Comparison of ENCODE assay signal across 23 cellular contexts in the genomic region with DNA sequence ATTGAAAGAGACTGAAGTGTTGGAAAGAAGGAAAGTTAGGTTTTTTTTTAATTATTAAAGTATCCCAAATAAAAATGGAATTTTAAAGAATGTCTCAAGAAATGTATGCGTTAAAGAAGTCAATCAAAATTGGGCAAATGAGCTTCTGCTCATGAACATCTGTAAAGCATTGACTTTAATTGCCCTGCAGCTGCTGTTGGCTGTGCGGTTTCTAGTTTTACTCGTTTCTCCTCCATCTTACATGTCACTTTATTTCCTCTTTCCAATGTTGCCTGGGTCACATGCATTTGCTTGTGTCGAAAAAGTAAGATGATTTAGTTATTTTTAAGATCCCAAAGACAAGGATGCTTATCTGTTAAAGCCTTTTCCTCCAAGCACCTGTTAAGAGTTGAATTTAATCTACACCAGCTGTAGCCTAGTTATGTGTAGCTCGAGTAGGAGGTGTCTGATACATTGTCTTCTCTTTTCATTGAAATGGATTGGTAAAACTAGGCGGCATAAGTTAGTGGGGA.
"Had no signal": no experiment of that assay in that cellular context is flagged by ENCODE, and none has a peak within 500 bp of the region (broad histone marks: within the 10 kb centered on the region; RNA-seq: fewer than 3 reads in every experiment).

No MANE protein-coding gene starts in this region.

- H3K4me3 ChIP-seq: adrenal gland, esophagus squamous epithelium, hepatocyte, lung, tibial artery had no signal

- H3K9me3 ChIP-seq: adrenal gland, esophagus squamous epithelium, tibial artery had no signal

- FAIRE-seq: bronchial epithelial cell, keratinocyte had no signal

- DNase-seq: activated CD4-positive, alpha-beta T cell treated with anti-CD3 and anti-CD28 coated beads for 36 hours; activated CD4-positive, alpha-beta T cell treated with anti-CD3 and anti-CD28 coated beads, Interleukin-2, amount 50 U/mL, for 48 hours; activated gamma-delta T cell treated with Interleukin-2 at 50 U/mL for 16 hours; adrenal gland; cerebellar nuclear complex; effector memory CD8-positive, alpha-beta T cell; esophagus squamous epithelium; nephron progenitor cell; occipital lobe; posterior cingulate gyrus; retina; stimulated activated CD4-positive, alpha-beta T cell treated with anti-CD3 and anti-CD28 coated beads, Interleukin-2, amount 100 ng/mL, for 24 hours; stimulated activated naive CD8-positive, alpha-beta T cell treated with anti-CD3 and anti-CD28 coated beads, Interleukin-15, Interleukin-2, amounts not matched to agents 100 U/mL and 50 U/mL, for 24 hours; substantia nigra; tibial artery had no signal

- H3K27ac Mint-ChIP-seq: activated CD4-positive, alpha-beta T cell treated with anti-CD3 and anti-CD28 coated beads for 36 hours; activated naive CD4-positive, alpha-beta T cell treated with anti-CD3 and anti-CD28 coated beads, Interleukin-2, amount 50 U/mL, for 72 hours; dendritic cell treated with granulocyte-macrophage colony-stimulating factor and Interleukin-4, amounts not matched to agents 40 ng/mL and 50 ng/mL, for 4 days; nephron progenitor cell had no signal

- H3K4me1 ChIP-seq: esophagus squamous epithelium, tibial artery had no signal

- H3K9me3 Mint-ChIP-seq: activated naive CD4-positive, alpha-beta T cell treated with anti-CD3 and anti-CD28 coated beads, Interleukin-2, amount 50 U/mL, for 72 hours; dendritic cell treated with granulocyte-macrophage colony-stimulating factor and Interleukin-4, amounts not matched to agents 40 ng/mL and 50 ng/mL, for 4 days; effector memory CD8-positive, alpha-beta T cell; nephron progenitor cell; WTC11 had no signal

- H3K36me3 ChIP-seq: adrenal gland, esophagus squamous epithelium, tibial artery had no signal

- H3K27me3 Mint-ChIP-seq: activated CD4-positive, alpha-beta T cell treated with anti-CD3 and anti-CD28 coated beads for 36 hours; dendritic cell treated with granulocyte-macrophage colony-stimulating factor and Interleukin-4, amounts not matched to agents 40 ng/mL and 50 ng/mL, for 4 days; effector memory CD8-positive, alpha-beta T cell had no signal

- H3K36me3 Mint-ChIP-seq: WTC11 had no signal

- H3K4me3 Mint-ChIP-seq: activated CD4-positive, alpha-beta T cell treated with anti-CD3 and anti-CD28 coated beads for 36 hours; dendritic cell treated with granulocyte-macrophage colony-stimulating factor and Interleukin-4, amounts not matched to agents 40 ng/mL and 50 ng/mL, for 4 days; effector memory CD8-positive, alpha-beta T cell; nephron progenitor cell; WTC11 had no signal

- H2AFZ ChIP-seq: hepatocyte had no signal

- H3K4me2 ChIP-seq: hepatocyte had no signal

- H3K27me3 ChIP-seq: adrenal gland, esophagus squamous epithelium, hepatocyte, tibial artery had no signal

- H3K79me2 ChIP-seq: hepatocyte had no signal

- H3K4me1 Mint-ChIP-seq: activated CD4-positive, alpha-beta T cell treated with anti-CD3 and anti-CD28 coated beads for 36 hours; nephron progenitor cell had no signal

- H3K27ac ChIP-seq: adrenal gland, esophagus squamous epithelium, hepatocyte, tibial artery had no signal

- ATAC-seq: activated CD4-positive, alpha-beta T cell treated with anti-CD3 and anti-CD28 coated beads for 36 hours; activated naive CD4-positive, alpha-beta T cell treated with anti-CD3 and anti-CD28 coated beads, Interleukin-2, amount 50 U/mL, for 72 hours; effector memory CD8-positive, alpha-beta T cell; left lobe of liver; stimulated activated naive CD8-positive, alpha-beta T cell treated with anti-CD3 and anti-CD28 coated beads, Interleukin-15, Interleukin-2, amounts not matched to agents 100 U/mL and 50 U/mL, for 24 hours; WTC11 had no signal
